ENCODE assay signal across 22 cellular contexts in genomic region chr15:25852027-25852426, GRCh38. TPM values are rescaled to one million over a fixed set of nuclear protein-coding genes. Genes with fewer than 3 reads are reported as not detected.
A peak's percentile ranks its signal among the peaks of the same experiment; 100 is the strongest.
DNase-seq lines count a peak whose midpoint lies in the region; ATAC-seq, FAIRE-seq and TF ChIP-seq lines count a peak whose summit lies in the region.
"Had no signal": no experiment of that assay in that cellular context is flagged by ENCODE, and none has a peak within 500 bp of the region (broad histone marks: within the 10 kb centered on the region; RNA-seq: fewer than 3 reads in every experiment).

No MANE protein-coding gene starts in this region.

- peaks cover 36% of the 10 kb centered on the region for H3K36me3 Mint-ChIP-seq in CD4-positive, alpha-beta T cell (ENCODE audit: low read depth)

- H3K9ac ChIP-seq in IMR-90 (ENCODE audit: low read depth, low read length) (no peak overlapping the region), smooth muscle cell (ENCODE audit: low read depth) (no peak overlapping the region)

- no peak overlapping the region for H3K56ac ChIP-seq in IMR-90 (ENCODE audit: extremely low read depth, insufficient read depth, low read length)

- no peak for ATAC-seq in CD4-positive, alpha-beta T cell (ENCODE audit: poor library complexity)
- no peak for ATAC-seq in IMR-90 (ENCODE audit: low read depth)
- ATAC-seq in HG03457 (IDR thresholded peaks at IDR 0.05; ENCODE audit: unreplicated experiment): no peak
- ATAC-seq: gastrocnemius medialis, right lobe of liver had no signal

- no peak for TF ChIP-seq RAD21 in IMR-90 (IDR thresholded peaks at IDR 0.05; ENCODE audit: low read length)

- CTCF ChIA-PET in CD4-positive, alpha-beta T cell (lab: Charles Lee): no interaction called here
- CTCF ChIA-PET in IMR-90 (lab: Yijun Ruan, JAX): interaction anchor here (0.6 kb wide), 1 partner anchor 67 kb away, joined by 3 read pairs; no protein-coding TSS in a partner anchor

- dilution Hi-C loops in IMR-90 (cut with HindIII; ENCODE audit: low sequenced_read_pairs, unreplicated experiment): no loop called here

- no peak overlapping the region for H4K8ac ChIP-seq in IMR-90 (ENCODE audit: low read depth in 2 of 2, low read length in 2 of 2)

- H3K9me1 ChIP-seq in IMR-90 (ENCODE audit: insufficient read depth, low read length): peaks cover 21% of the 10 kb centered on the region

- H3K4me2 ChIP-seq in IMR-90 (ENCODE audit: low read depth, low read length): no peak overlapping the region
- H3K4me2 ChIP-seq in smooth muscle cell: no peak overlapping the region

- peak overlapping the region; percentile 53 for H2BK20ac ChIP-seq in IMR-90 (ENCODE audit: low read depth, low read length)

- in situ Hi-C loops in IMR-90 (cut with MboI; ENCODE audit: low sequenced_read_pairs): no loop called here

- no peak overlapping the region for H2AK9ac ChIP-seq in IMR-90 (replicated peaks; ENCODE audit: low read depth, low read length, poor library complexity)

- H2AFZ ChIP-seq in IMR-90 (replicated peaks; ENCODE audit: low read length, poor library complexity): no peak overlapping the region
- H2AFZ ChIP-seq in smooth muscle cell (ENCODE audit: low read depth): no peak overlapping the region

- no peaks in the 10 kb centered on the region for H3F3A ChIP-seq in smooth muscle cell (ENCODE audit: low read depth)

- H3K27me3 ChIP-seq in CD4-positive, alpha-beta T cell (ENCODE audit: control insufficient read depth, insufficient read depth, low read length): no peaks in the 10 kb centered on the region
- no peaks in the 10 kb centered on the region for H3K27me3 ChIP-seq in IMR-90 (ENCODE audit: control insufficient read depth, insufficient read depth, low read length)
- H3K27me3 ChIP-seq in smooth muscle cell (ENCODE audit: low read depth): no peaks in the 10 kb centered on the region
- H3K27me3 ChIP-seq: right lobe of liver had no signal

- peak overlapping the region; percentile 93 for H3K27ac Mint-ChIP-seq in CD4-positive, alpha-beta T cell

- peaks cover 46% of the 10 kb centered on the region for H3K79me2 ChIP-seq in smooth muscle cell (ENCODE audit: low read depth)

- H3K27me3 Mint-ChIP-seq in CD4-positive, alpha-beta T cell: no peaks in the 10 kb centered on the region

- peaks cover 6 to 62% of the 10 kb centered on the region in 2 experiments; a peak in 3 of 4 replicates for H3K79me1 ChIP-seq in IMR-90 (ENCODE audit: low read depth in 1 of 2, low read length in 2 of 2)

- no peak for TF ChIP-seq POLR2A in IMR-90 (IDR thresholded peaks at IDR 0.05; ENCODE audit: low read depth, low read length)
- no peak for TF ChIP-seq POLR2A in GM12891 (IDR thresholded peaks at IDR 0.05; ENCODE audit: low read depth, low read length)

- FAIRE-seq in GM12891 (lab: Jason Lieb, UNC): no peak
- FAIRE-seq: endothelial cell of umbilical vein, H54 had no signal

- no TSS peak for BruUV-seq in IMR-90 (replicated peaks; lab: Mats Ljungman, UMichigan)

- no peak overlapping the region for H2AK5ac ChIP-seq in IMR-90 (ENCODE audit: low read depth, low read length)

- H3K9me3 Mint-ChIP-seq in CD4-positive, alpha-beta T cell: no peaks in the 10 kb centered on the region

- peak overlapping the region; percentile 30 for H3K27ac ChIP-seq in CD4-positive, alpha-beta T cell (ENCODE audit: low read depth, low read length)
- H3K27ac ChIP-seq in IMR-90 (ENCODE audit: insufficient read depth, low read length) (no peak overlapping the region), coronary artery (peak overlapping the region; percentile 92 to 97), smooth muscle cell (ENCODE audit: low read depth) (peak overlapping the region; percentile 99)
- H3K27ac ChIP-seq: gastrocnemius medialis, neutrophil, right lobe of liver, RWPE1 had no signal

- H3K18ac ChIP-seq in IMR-90 (ENCODE audit: low read depth, low read length): no peak overlapping the region

- peak overlapping the region; percentile 6 for H2BK120ac ChIP-seq in IMR-90 (ENCODE audit: low read depth, low read length)

- 0 out of 2 replicates have a peak overlapping the region, but pooled peaks have one; percentile 39 for H4K91ac ChIP-seq in IMR-90 (ENCODE audit: insufficient read depth, low read depth, low read length)

- no peak overlapping the region; the same call in 1 of the 2 replicates for H4K5ac ChIP-seq in IMR-90 (ENCODE audit: low read depth, low read length)

- H3K4me1 ChIP-seq in IMR-90 (ENCODE audit: control insufficient read depth, insufficient read depth, low read length) (peaks cover 18% of the 10 kb centered on the region), smooth muscle cell (ENCODE audit: low read depth) (peaks cover 8% of the 10 kb centered on the region)
- H3K4me1 ChIP-seq: right lobe of liver had no signal

- POLR2A ChIA-PET in CD4-positive, alpha-beta T cell (lab: Charles Lee): interaction anchor here (1.0 to 1.2 kb wide), 2 partner anchors 10 to 82 kb away, joined by 3 to 4 read pairs; no protein-coding TSS in a partner anchor
- POLR2A ChIA-PET in IMR-90 (lab: Charles Lee; ENCODE audit: unreplicated experiment): interaction anchor here (0.6 kb wide), 1 partner anchor 16 kb away, joined by 3 read pairs; no protein-coding TSS in a partner anchor

- H3K36me3 ChIP-seq in IMR-90 (ENCODE audit: control insufficient read depth, insufficient read depth, low read length): no peaks in the 10 kb centered on the region
- H3K36me3 ChIP-seq in smooth muscle cell (ENCODE audit: low read depth): no peaks in the 10 kb centered on the region
- H3K36me3 ChIP-seq: gastrocnemius medialis, neutrophil, right lobe of liver had no signal

- peak overlapping the region; percentile 80 for H3K4me3 Mint-ChIP-seq in CD4-positive, alpha-beta T cell

- H4K20me1 ChIP-seq in IMR-90 (ENCODE audit: insufficient read depth, low read length) (no peaks in the 10 kb centered on the region; the same call in 1 of the 2 replicates), smooth muscle cell (ENCODE audit: low read depth) (no peaks in the 10 kb centered on the region)

- H3K4ac ChIP-seq in IMR-90 (ENCODE audit: low read depth, low read length): peak overlapping the region; percentile 60

- H3K14ac ChIP-seq in IMR-90 (replicated peaks; ENCODE audit: low read depth, low read length): no peak overlapping the region

- H2BK15ac ChIP-seq in IMR-90 (ENCODE audit: low read depth, low read length): peak overlapping the region; percentile 24; the same call in 1 of the 3 replicates

- no peak for TF ChIP-seq CTCF in CD4-positive, alpha-beta T cell (IDR thresholded peaks at IDR 0.05)
- TF ChIP-seq CTCF in IMR-90 (conservative IDR thresholded peaks at IDR 0.05; ENCODE audit: low read depth, low read length) (no peak), coronary artery (IDR thresholded peaks at IDR 0.05) (no peak), smooth muscle cell (IDR thresholded peaks at IDR 0.05; ENCODE audit: borderline replicate concordance, insufficient read depth, poor library complexity, severe bottlenecking) (no peak), GM10266 (IDR thresholded peaks at IDR 0.05; ENCODE audit: control insufficient read depth, insufficient read depth, low read depth, missing control alignments) (no peak)

- H3K4me3 ChIP-seq in IMR-90 (ENCODE audit: insufficient read depth, low read depth, low read length) (no peak overlapping the region), coronary artery (no peak overlapping the region), smooth muscle cell (no peak overlapping the region)
- H3K4me3 ChIP-seq: gastrocnemius medialis, right lobe of liver had no signal

- intact Hi-C loops in CD4-positive, alpha-beta T cell (cut with DNase I, micrococcal nuclease): loop anchor here in 1 of 2 experiments (10.0 kb wide), 1 partner anchor 83 kb away; no protein-coding TSS in a partner anchor
- intact Hi-C loops in IMR-90 (cut with micrococcal nuclease): loop anchor here (5.0 kb wide), 1 partner anchor 115 kb away; no protein-coding TSS in a partner anchor

- H3K9me3 ChIP-seq in CD4-positive, alpha-beta T cell (ENCODE audit: control insufficient read depth, low read length): no peaks in the 10 kb centered on the region
- H3K9me3 ChIP-seq in IMR-90 (ENCODE audit: control insufficient read depth, insufficient read depth, low read length) (no peaks in the 10 kb centered on the region), smooth muscle cell (replicated peaks; ENCODE audit: low read depth) (no peaks in the 10 kb centered on the region)
- H3K9me3 ChIP-seq: gastrocnemius medialis, neutrophil, right lobe of liver had no signal

- H3K23ac ChIP-seq in IMR-90 (ENCODE audit: low read depth, low read length): 0 out of 2 replicates have a peak overlapping the region, but pooled peaks have one; percentile 38

- no peak overlapping the region for H2BK5ac ChIP-seq in IMR-90 (ENCODE audit: low read depth, low read length, poor library complexity, severe bottlenecking)

- H3K4me1 Mint-ChIP-seq in CD4-positive, alpha-beta T cell (ENCODE audit: low read depth): peaks cover 94% of the 10 kb centered on the region

- no peak for DNase-seq in CD4-positive, alpha-beta T cell
- DNase-seq in IMR-90: no peak
- no peak for DNase-seq in coronary artery (ENCODE audit: low spot score)
- no peak for DNase-seq in smooth muscle cell (lab: John Stamatoyannopoulos, UW; ENCODE audit: unreplicated experiment)
- no peak for DNase-seq in GM12891 (ENCODE audit: insufficient read length, low spot score)
- no peak for DNase-seq in GM10266 (ENCODE audit: extremely low spot score)
- DNase-seq: activated CD4-positive, alpha-beta T cell treated with anti-CD3 and anti-CD28 coated beads, Interleukin-2, amount 50 U/mL, for 1 hour; activated gamma-delta T cell; caudate nucleus; DND-41; gastrocnemius medialis; NCI-H2107; NCI-H82; right lobe of liver; stimulated activated CD4-positive, alpha-beta T cell treated with anti-CD3 and anti-CD28 coated beads, Interleukin-2, amount 100 ng/mL, for 48 hours; stimulated activated CD8-positive, alpha-beta memory T cell treated with anti-CD3 and anti-CD28 coated beads, Interleukin-4, amount 100 ng/mL, for 48 hours had no signal

TF ChIP-seq in IMR-90, 13 proteins besides CTCF, POLR2A, EP300 and RAD21 (continues in another document):
- TF ChIP-seq NFE2L2 (IDR thresholded peaks at IDR 0.05; ENCODE audit: low read depth, low read length) (no peak), CEBPB (IDR thresholded peaks at IDR 0.05; ENCODE audit: low read depth, low read length) (no peak), MAFK (IDR thresholded peaks at IDR 0.05; ENCODE audit: low read depth, low read length) (no peak), RCOR1 (IDR thresholded peaks at IDR 0.05; ENCODE audit: insufficient replicate concordance, low read length) (no peak)

TF ChIP-seq in GM12891, 5 proteins besides CTCF, POLR2A, EP300 and RAD21 (continues in another document):
- TF ChIP-seq POLR2AphosphoS5 (IDR thresholded peaks at IDR 0.05; ENCODE audit: low read depth, low read length) (no peak), POU2F2 (IDR thresholded peaks at IDR 0.05; ENCODE audit: low read depth, low read length) (no peak), SPI1 (IDR thresholded peaks at IDR 0.05; ENCODE audit: low read depth, low read length) (no peak)

RNA-seq across cellular contexts. Expression of gene ATP10A, which starts 11.1 kb away (rescaled TPM):
- 10 to 100 TPM; 30.0 to 30.4 TPM for total RNA-seq in CD4-positive, alpha-beta T cell
- total RNA-seq in IMR-90 (2012; rRNA removed) (12.8 and 13.8 TPM in 2 replicates), smooth muscle cell (10.6 and 25.7 TPM in 2 replicates)
- polyA plus RNA-seq in IMR-90 (2012; rRNA removed) (16.0 and 16.9 TPM in 2 replicates), smooth muscle cell (6.6 and 12.3 TPM in 2 replicates)
- 8.3 and 9.4 TPM in 2 replicates for polyA plus RNA-seq in IMR-90 (2012; cell fraction: cytosol; rRNA removed)
- polyA plus RNA-seq in IMR-90 (2012; cell fraction: nucleus; rRNA removed; ENCODE audit: low replicate concordance): 23.5 and 28.3 TPM in 2 replicates
- polyA plus RNA-seq in GM12891 (2012; ENCODE audit: low read depth, missing spikeins): 0.17 TPM
- total RNA-seq: endothelial cell of umbilical vein, lung microvascular endothelial cell had no signal
- polyA plus RNA-seq: endothelial cell of umbilical vein had no signal
